In genomic region chr4:89847571-89848325, GRCh38 we compare ENCODE assay signal across 18 cellular contexts. TPM values are rescaled to one million over a fixed set of nuclear protein-coding genes. Genes with fewer than 3 reads are reported as not detected.
A peak's percentile ranks its signal among the peaks of the same experiment; 100 is the strongest.
DNase-seq lines count a peak whose midpoint lies in the region; TF ChIP-seq lines count a peak whose summit lies in the region.
"Had no signal": no experiment of that assay in that cellular context is flagged by ENCODE, and none has a peak within 500 bp of the region (broad histone marks: within the 10 kb centered on the region; RNA-seq: fewer than 3 reads in every experiment).

No MANE protein-coding gene starts in this region.

- no peak for TF ChIP-seq CTCF in osteoblast (IDR thresholded peaks at IDR 0.05; ENCODE audit: extremely low read depth, low read depth, low read length)
- TF ChIP-seq CTCF in uterus (IDR thresholded peaks at IDR 0.05), result no peak

- H3K4me3 ChIP-seq in osteoblast (ENCODE audit: insufficient read depth, low read length) (no peak overlapping the region), uterus (no peak overlapping the region)
- H3K4me3 ChIP-seq: GM23338, K562 had no signal

- no peaks in the 10 kb centered on the region for H3K36me3 ChIP-seq in osteoblast (ENCODE audit: insufficient read depth, low read length)
- H3K36me3 ChIP-seq in uterus, result no peaks in the 10 kb centered on the region

- H2AFZ ChIP-seq in osteoblast (ENCODE audit: low read length), result no peak overlapping the region
- H2AFZ ChIP-seq: GM23338 had no signal

- H3K27me3 ChIP-seq in osteoblast (ENCODE audit: insufficient read depth, low read length), result no peaks in the 10 kb centered on the region
- H3K27me3 ChIP-seq in uterus, result no peaks in the 10 kb centered on the region

- no peak for TF ChIP-seq POLR2A in uterus (IDR thresholded peaks at IDR 0.05)

- intact Hi-C loops in uterus (cut with DNase I; ENCODE audit: low total_unique reads), result no loop called here

- DNase-seq in NCI-H1417 (lab: John Stamatoyannopoulos, UW), result peak in 2 of 3 experiments; percentile 21 to 40
- DNase-seq in NCI-H1417 treated with DMSO at 0.1 percent for 48 hours (lab: John Stamatoyannopoulos, UW), result no peak
- DNase-seq in NCI-H69 (lab: John Stamatoyannopoulos, UW), result peak; percentile 43
- peak; percentile 34 for DNase-seq in epithelial cell of prostate (ENCODE audit: low read depth, low spot score)
- DNase-seq in osteoblast (ENCODE audit: insufficient read length, low spot score, missing footprints), result peak; percentile 61
- DNase-seq in NOMO-1 treated with dmso at 0.1 percent for 144 hours (lab: John Stamatoyannopoulos, UW; ENCODE audit: unreplicated experiment), result no peak
- no peak for DNase-seq in ACHN
- no peak for DNase-seq in uterus
- DNase-seq: 8988T, GDM1, HFFc6, NCI-H1092, NCI-H526 treated with DMSO at 0.1 percent for 48 hours, SHP77 had no signal

- no peaks in the 10 kb centered on the region for H4K20me1 ChIP-seq in osteoblast (ENCODE audit: insufficient read depth, low read length)

- H3K4me2 ChIP-seq in osteoblast (ENCODE audit: insufficient read depth, low read length), result no peak overlapping the region
- H3K4me2 ChIP-seq: GM23338 had no signal

- H3K9me3 ChIP-seq in osteoblast (ENCODE audit: low read depth, low read length) (no peaks in the 10 kb centered on the region), uterus (no peaks in the 10 kb centered on the region)

- H3K27ac ChIP-seq in epithelial cell of prostate, result peak overlapping the region; percentile 86
- no peak overlapping the region for H3K27ac ChIP-seq in osteoblast (ENCODE audit: low read depth, low read length)
- no peak overlapping the region for H3K27ac ChIP-seq in uterus
- H3K27ac ChIP-seq: C4-2B had no signal

- H3K79me2 ChIP-seq in osteoblast (ENCODE audit: insufficient read depth, low read length), result no peaks in the 10 kb centered on the region

- in situ Hi-C loops in ACHN (cut with HindIII; ENCODE audit: low pct_ligation_motif_present, low pct_unique_long_range_greater_than_20kb, low sequenced_read_pairs), result no loop called here

- H3K4me1 ChIP-seq in osteoblast (ENCODE audit: insufficient read depth, low read length), result no peaks in the 10 kb centered on the region
- H3K4me1 ChIP-seq in uterus, result no peaks in the 10 kb centered on the region

RNA-seq across cellular contexts. Expression of gene SNCA, which starts 10.8 kb away (rescaled TPM):
- total RNA-seq in osteoblast (0.29 and 0.72 TPM in 2 replicates), uterus (10 to 100 TPM; 18.7 to 67.4 (median 32.5) TPM)

RNA-seq across cellular contexts. Expression of gene MMRN1, which starts 46.9 kb away (rescaled TPM):
- total RNA-seq in osteoblast (not detected in 2 replicates), uterus (100 to 1,000 TPM in 3 of 4 donors, 10 to 100 TPM in 1; 70.9 to 266 (median 156) TPM)
- total RNA-seq: GM23338, HFFc6, M059J had no signal

Comparison
In these comparisons a context has a peak if more than half of its experiments do, and no peak if none do; other contexts are left out.
1. DNase-seq: peak in NCI-H1417 (2 of 3), NCI-H69 (single experiment), epithelial cell of prostate (single experiment) and osteoblast (single experiment); none in NCI-H1417 treated with DMSO at 0.1 percent for 48 hours (single experiment), NOMO-1 treated with dmso at 0.1 percent for 144 hours (single experiment), ACHN (single experiment) and uterus (0 of 2).
2. RNA of gene SNCA, which starts 10.8 kb away (total RNA-seq): 18.7 to 67.4 TPM in uterus; 0.29 to 0.72 TPM in osteoblast; every median in the first group is over 10 times any median in the second.
3. RNA of gene MMRN1, which starts 46.9 kb away (total RNA-seq): 70.9 to 266 TPM in uterus; not detected in osteoblast; every median in the first group is over 10 times any median in the second.